ENCODE assay signal across 1 cellular context in genomic region chr7:138223402-138223872, GRCh38.
TF ChIP-seq lines count a peak whose summit lies in the region.

No MANE protein-coding gene starts in this region.

TF ChIP-seq in K562, 482 proteins besides CTCF, POLR2A, EP300 and RAD21 (continued from another document):
- TF ChIP-seq ZNF165 (CRISPR knock-in tag; IDR thresholded peaks at IDR 0.05; ENCODE audit: borderline replicate concordance) (no peak), MYC (IDR thresholded peaks at IDR 0.05; ENCODE audit: low read depth, low read length) (no peak), MYC (CRISPR knock-in tag; IDR thresholded peaks at IDR 0.05; ENCODE audit: borderline replicate concordance, low read depth) (0 out of 2 replicates have a peak, but pooled peaks have one; percentile 21), NFXL1 (CRISPR knock-in tag; IDR thresholded peaks at IDR 0.05) (0 out of 2 replicates have a peak, but pooled peaks have one; percentile 30), GATA2 (CRISPR knock-in tag; IDR thresholded peaks at IDR 0.05) (no peak; the same call in 1 of the 2 replicates), KLF6 (CRISPR knock-in tag; IDR thresholded peaks at IDR 0.05; ENCODE audit: borderline replicate concordance) (peak; percentile 92), FOXM1 (IDR thresholded peaks at IDR 0.05; ENCODE audit: low read depth) (peak; percentile 62; the same call in 1 of the 2 replicates), FOXM1 (CRISPR knock-in tag; IDR thresholded peaks at IDR 0.05; ENCODE audit: low read depth) (no peak), ZNF449 (CRISPR knock-in tag; IDR thresholded peaks at IDR 0.05) (no peak), ILK (tag; IDR thresholded peaks at IDR 0.05; ENCODE audit: borderline replicate concordance, low read depth) (peak; percentile 90), CHCHD3 (CRISPR knock-in tag; IDR thresholded peaks at IDR 0.05) (no peak), EP400 (IDR thresholded peaks at IDR 0.05) (peak; percentile 43), SMAD4 (CRISPR knock-in tag; conservative IDR thresholded peaks at IDR 0.05) (peak; percentile 72; the same call in 1 of the 2 replicates), TCF15 (CRISPR knock-in tag; IDR thresholded peaks at IDR 0.05) (0 out of 2 replicates have a peak, but pooled peaks have one; percentile 86), ZNF395 (CRISPR knock-in tag; IDR thresholded peaks at IDR 0.05) (0 out of 2 replicates have a peak, but pooled peaks have one; percentile 31), CREB3L1 (IDR thresholded peaks at IDR 0.05; ENCODE audit: borderline replicate concordance, low read depth) (peak; percentile 58; the same call in 1 of the 2 replicates), ZNF175 (CRISPR knock-in tag; IDR thresholded peaks at IDR 0.05; ENCODE audit: low read depth) (peak; percentile 65; the same call in 1 of the 2 replicates), ZNF324 (CRISPR knock-in tag; IDR thresholded peaks at IDR 0.05) (peak; percentile 75), NFIC (IDR thresholded peaks at IDR 0.05) (peak; percentile 63), TFE3 (CRISPR knock-in tag; IDR thresholded peaks at IDR 0.05) (peak; percentile 25; the same call in 1 of the 2 replicates), MECOM (CRISPR knock-in tag; IDR thresholded peaks at IDR 0.05) (peak; percentile 88), MXD1 (CRISPR knock-in tag; IDR thresholded peaks at IDR 0.05; ENCODE audit: borderline replicate concordance, poor library complexity, severe bottlenecking) (peak; percentile 55), NR4A1 (CRISPR knock-in tag; IDR thresholded peaks at IDR 0.05) (no peak), NR4A1 (tag; IDR thresholded peaks at IDR 0.05) (peak; percentile 97)
